In genomic region chr10:113162960-113163359, GRCh38 we compare ENCODE assay signal across 1 cellular context.
TF ChIP-seq lines count a peak whose summit lies in the region.

No MANE protein-coding gene starts in this region.

TF ChIP-seq in IMR-90, 13 proteins besides CTCF, POLR2A, EP300 and RAD21 (continued from another document):
- TF ChIP-seq USF2 (IDR thresholded peaks at IDR 0.05; ENCODE audit: low read depth, low read length) (no peak), ELK1 (IDR thresholded peaks at IDR 0.05; ENCODE audit: borderline replicate concordance, low read depth, low read length) (no peak), RCOR1 (IDR thresholded peaks at IDR 0.05; ENCODE audit: insufficient replicate concordance, low read length) (no peak), CEBPB (IDR thresholded peaks at IDR 0.05; ENCODE audit: low read depth, low read length) (no peak), BHLHE40 (IDR thresholded peaks at IDR 0.05; ENCODE audit: low read depth, low read length) (no peak)
